8 cellular contexts compared by ENCODE assay signal in genomic region chr10:76984559-76985443, GRCh38.
DNase-seq lines count a peak whose midpoint lies in the region; ATAC-seq and TF ChIP-seq lines count a peak whose summit lies in the region.

No MANE protein-coding gene starts in this region.

- H3K27ac Mint-ChIP-seq in Caco-2 (ENCODE audit: unreplicated experiment): no peak overlapping the region
- no peak overlapping the region for H3K27ac Mint-ChIP-seq in neural crest cell (ENCODE audit: unreplicated experiment)
- H3K27ac Mint-ChIP-seq in stimulated activated naive CD8-positive, alpha-beta T cell treated with anti-CD3 and anti-CD28 coated beads, Interleukin-15, amount 100 ng/mL, for 72 hours: no peak overlapping the region

- BruUV-seq in Caco-2 (replicated peaks; lab: Mats Ljungman, UMichigan): no TSS peak

- H3K27ac ChIP-seq in OCI-LY1 (ENCODE audit: low read depth, low read length, poor library complexity, severe bottlenecking): no peak overlapping the region

- POLR2A ChIA-PET in Caco-2 (lab: Charles Lee): no interaction called here

- intact Hi-C loops in Caco-2 (cut with micrococcal nuclease; ENCODE audit: unreplicated experiment): loop anchor here (2.0 to 10.0 kb wide), 4 partner anchors 128 to 672 kb away; no protein-coding TSS in a partner anchor

- no peaks in the 10 kb centered on the region for H3F3A ChIP-seq in OCI-LY1 (ENCODE audit: insufficient read depth, low read length)

- TF ChIP-seq CTCF in Caco-2 (IDR thresholded peaks at IDR 0.05; ENCODE audit: insufficient read depth in 1 of 2, low read depth in 1 of 2, low read length in 1 of 2, severe bottlenecking in 1 of 2, unreplicated experiment in 1 of 2) (peak; percentile 94), OCI-LY1 (IDR thresholded peaks at IDR 0.05; ENCODE audit: low read length) (peak; percentile 89), fibroblast of mammary gland (conservative IDR thresholded peaks at IDR 0.05; ENCODE audit: control insufficient read depth, insufficient read depth, low read depth, low read length) (peak; percentile 95), neural crest cell (conservative IDR thresholded peaks at IDR 0.05) (peak; percentile 98)

- no peak overlapping the region for H3K9ac ChIP-seq in OCI-LY1 (ENCODE audit: low read length)

- TF ChIP-seq EP300 in Ishikawa (IDR thresholded peaks at IDR 0.05; ENCODE audit: borderline replicate concordance): no peak

- no peak overlapping the region for H3K4me3 ChIP-seq in Caco-2 (ENCODE audit: low read depth, low read length)
- H3K4me3 ChIP-seq in OCI-LY1 (ENCODE audit: low read depth, low read length, poor library complexity, severe bottlenecking): no peak overlapping the region
- no peak overlapping the region for H3K4me3 ChIP-seq in fibroblast of mammary gland (ENCODE audit: control insufficient read depth, low read depth, low read length)

- H3K36me3 Mint-ChIP-seq in Caco-2 (ENCODE audit: insufficient read depth, unreplicated experiment) (no peaks in the 10 kb centered on the region), neural crest cell (ENCODE audit: low read depth) (no peaks in the 10 kb centered on the region)
- no peaks in the 10 kb centered on the region for H3K36me3 Mint-ChIP-seq in activated T-cell treated with anti-CD3 and anti-CD28 coated beads, Interleukin-2, amount 50 U/mL, for 4 hours (ENCODE audit: insufficient read depth)

- no peaks in the 10 kb centered on the region for H3K36me3 ChIP-seq in Caco-2 (ENCODE audit: control insufficient read depth, insufficient read depth, low read length)
- no peaks in the 10 kb centered on the region for H3K36me3 ChIP-seq in OCI-LY1 (ENCODE audit: insufficient read depth, low read length)

- H3K9me3 ChIP-seq in Caco-2 (no peaks in the 10 kb centered on the region), OCI-LY1 (ENCODE audit: low read length) (no peaks in the 10 kb centered on the region)

- H3K4me1 ChIP-seq in Caco-2 (no peaks in the 10 kb centered on the region), OCI-LY1 (ENCODE audit: insufficient read depth, low read length, severe bottlenecking) (no peaks in the 10 kb centered on the region)

- H4K20me1 ChIP-seq in OCI-LY1 (ENCODE audit: insufficient read depth, low read length): no peaks in the 10 kb centered on the region

- TF ChIP-seq RAD21 in Ishikawa (IDR thresholded peaks at IDR 0.05; ENCODE audit: low read depth): peak; percentile 88

- H3K27me3 Mint-ChIP-seq in Caco-2 (ENCODE audit: insufficient read depth, unreplicated experiment) (peaks cover 4% of the 10 kb centered on the region), neural crest cell (ENCODE audit: low read depth) (no peaks in the 10 kb centered on the region)
- peaks cover 2% of the 10 kb centered on the region for H3K27me3 Mint-ChIP-seq in activated T-cell treated with anti-CD3 and anti-CD28 coated beads, Interleukin-2, amount 50 U/mL, for 4 hours (ENCODE audit: low read depth)
- H3K27me3 Mint-ChIP-seq in stimulated activated naive CD8-positive, alpha-beta T cell treated with anti-CD3 and anti-CD28 coated beads, Interleukin-15, amount 100 ng/mL, for 72 hours: no peaks in the 10 kb centered on the region

- H3K79me2 ChIP-seq in OCI-LY1 (ENCODE audit: insufficient read depth, low read length): no peaks in the 10 kb centered on the region

- H3K4me2 ChIP-seq in OCI-LY1 (ENCODE audit: low read length): no peak overlapping the region

- DNase-seq in Caco-2 (peak; percentile 77 to 83), fibroblast of mammary gland (ENCODE audit: low read depth) (peak; percentile 73), neural crest cell (ENCODE audit: low read depth, low spot score) (peak; percentile 79)
- peak; percentile 54 for DNase-seq in activated T-cell treated with anti-CD3 and anti-CD28 coated beads, Interleukin-2, amount 50 U/mL, for 4 hours
- DNase-seq in stimulated activated naive CD8-positive, alpha-beta T cell treated with anti-CD3 and anti-CD28 coated beads, Interleukin-15, amount 100 ng/mL, for 72 hours: peak; percentile 52 to 55

- H3K27me3 ChIP-seq in Caco-2 (replicated peaks; ENCODE audit: control insufficient read depth, insufficient read depth, low read length): no peaks in the 10 kb centered on the region; the same call in 1 of the 2 replicates
- no peaks in the 10 kb centered on the region for H3K27me3 ChIP-seq in OCI-LY1 (ENCODE audit: insufficient read depth, low read length)

- ATAC-seq in GM21515 (IDR thresholded peaks at IDR 0.05; ENCODE audit: unreplicated experiment): peak; percentile 89
- peak in 1 of 2 donors; percentile 58 for ATAC-seq in activated T-cell treated with anti-CD3 and anti-CD28 coated beads, Interleukin-2, amount 50 U/mL, for 4 hours
- peak; percentile 62 for ATAC-seq in stimulated activated naive CD8-positive, alpha-beta T cell treated with anti-CD3 and anti-CD28 coated beads, Interleukin-15, amount 100 ng/mL, for 72 hours

- CTCF ChIA-PET in Caco-2 (lab: Charles Lee): interaction anchor here (0.7 kb wide), 1 partner anchor 106 kb away, joined by 3 read pairs; no protein-coding TSS in a partner anchor

- no peaks in the 10 kb centered on the region for H3K9me2 ChIP-seq in OCI-LY1 (ENCODE audit: low read depth, low read length)

- H3K9me3 Mint-ChIP-seq in Caco-2 (ENCODE audit: unreplicated experiment) (no peaks in the 10 kb centered on the region), neural crest cell (no peaks in the 10 kb centered on the region)
- no peaks in the 10 kb centered on the region for H3K9me3 Mint-ChIP-seq in activated T-cell treated with anti-CD3 and anti-CD28 coated beads, Interleukin-2, amount 50 U/mL, for 4 hours
- no peaks in the 10 kb centered on the region for H3K9me3 Mint-ChIP-seq in stimulated activated naive CD8-positive, alpha-beta T cell treated with anti-CD3 and anti-CD28 coated beads, Interleukin-15, amount 100 ng/mL, for 72 hours

- H2AFZ ChIP-seq in OCI-LY1 (ENCODE audit: low read length): no peak overlapping the region

- H3K4me3 Mint-ChIP-seq in Caco-2 (ENCODE audit: unreplicated experiment) (no peak overlapping the region), neural crest cell (no peak overlapping the region)
- H3K4me3 Mint-ChIP-seq in activated T-cell treated with anti-CD3 and anti-CD28 coated beads, Interleukin-2, amount 50 U/mL, for 4 hours: no peak overlapping the region
- H3K4me3 Mint-ChIP-seq in stimulated activated naive CD8-positive, alpha-beta T cell treated with anti-CD3 and anti-CD28 coated beads, Interleukin-15, amount 100 ng/mL, for 72 hours: no peak overlapping the region

- H3K4me1 Mint-ChIP-seq in Caco-2 (ENCODE audit: low read depth, unreplicated experiment) (no peaks in the 10 kb centered on the region), neural crest cell (peaks cover 14% of the 10 kb centered on the region)
- H3K4me1 Mint-ChIP-seq in activated T-cell treated with anti-CD3 and anti-CD28 coated beads, Interleukin-2, amount 50 U/mL, for 4 hours (ENCODE audit: low read depth): no peaks in the 10 kb centered on the region
- no peaks in the 10 kb centered on the region for H3K4me1 Mint-ChIP-seq in stimulated activated naive CD8-positive, alpha-beta T cell treated with anti-CD3 and anti-CD28 coated beads, Interleukin-15, amount 100 ng/mL, for 72 hours

TF ChIP-seq in Ishikawa, 13 proteins besides CTCF, POLR2A, EP300 and RAD21:
- TF ChIP-seq TAF1 (IDR thresholded peaks at IDR 0.05; ENCODE audit: low read depth) (no peak), TEAD4 (IDR thresholded peaks at IDR 0.05) (peak; percentile 17; the same call in 1 of the 2 replicates), NFIC (IDR thresholded peaks at IDR 0.05) (no peak), ZBTB7A (IDR thresholded peaks at IDR 0.05; ENCODE audit: low read depth) (no peak), YY1 (IDR thresholded peaks at IDR 0.05; ENCODE audit: low read depth) (no peak)
TF ChIP-seq in Ishikawa: peak in this region for 1.
